Comparison of ENCODE assay signal across 1 cellular context in genomic region chr7:137898839-137899681, GRCh38.
TF ChIP-seq lines count a peak whose summit lies in the region.

No MANE protein-coding gene starts in this region.

TF ChIP-seq in HCT116, 20 proteins besides CTCF, POLR2A, EP300 and RAD21 (continued from another document):
- TF ChIP-seq ZBTB33 (IDR thresholded peaks at IDR 0.05; ENCODE audit: extremely low read depth, insufficient replicate concordance, low read length) (no peak), EZH2 (IDR thresholded peaks at IDR 0.05) (no peak), ATF3 (IDR thresholded peaks at IDR 0.05) (no peak), EGR1 (IDR thresholded peaks at IDR 0.05; ENCODE audit: low read depth) (no peak)
TF ChIP-seq in HCT116: peak in this region for 0.
